8 cellular contexts compared by ENCODE assay signal in genomic region chr3:15405448-15406050, GRCh38. TPM values are rescaled to one million over a fixed set of nuclear protein-coding genes. Genes with fewer than 3 reads are reported as not detected.
DNase-seq lines count a peak whose midpoint lies in the region; ATAC-seq, FAIRE-seq and TF ChIP-seq lines count a peak whose summit lies in the region.

No MANE protein-coding gene starts in this region.

- H3K9me3 Mint-ChIP-seq in mesothelial cell of epicardium: no peaks in the 10 kb centered on the region

- no peaks in the 10 kb centered on the region for H3K27me3 Mint-ChIP-seq in mesothelial cell of epicardium (ENCODE audit: low read depth)

- peaks cover 5% of the 10 kb centered on the region for H3K4me1 Mint-ChIP-seq in mesothelial cell of epicardium

- H3K36me3 Mint-ChIP-seq in mesothelial cell of epicardium: peaks cover 12% of the 10 kb centered on the region

- TF ChIP-seq EP300 in Ishikawa (IDR thresholded peaks at IDR 0.05; ENCODE audit: borderline replicate concordance): no peak

- no peak for ATAC-seq in HG02970 (IDR thresholded peaks at IDR 0.05; ENCODE audit: low FRiP score, unreplicated experiment)

- no peak overlapping the region for H3K4me3 Mint-ChIP-seq in mesothelial cell of epicardium

- H3K27ac Mint-ChIP-seq in mesothelial cell of epicardium: no peak overlapping the region

- TF ChIP-seq RAD21 in Ishikawa (IDR thresholded peaks at IDR 0.05; ENCODE audit: low read depth): peak; percentile 58

- peak; percentile 21 for DNase-seq in GM04504 (ENCODE audit: low read depth)
- DNase-seq in RKO (ENCODE audit: low spot score): peak; percentile 70
- DNase-seq in mesothelial cell of epicardium (ENCODE audit: low spot score in 2 of 2, unreplicated experiment in 2 of 2): no peak
- no peak for DNase-seq in NK-92 treated with Interleukin-12 subunit alpha and Interleukin-12 subunit beta, amount 100 ng/mL, for 24 hours (lab: John Stamatoyannopoulos, UW)

- peak; percentile 49 for TF ChIP-seq CTCF in mesothelial cell of epicardium (IDR thresholded peaks at IDR 0.05; ENCODE audit: unreplicated experiment)

- FAIRE-seq in A204.1 (lab: Jason Lieb, UNC): peak; percentile 80
- FAIRE-seq in endometrium (lab: Jason Lieb, UNC): peak; percentile 93

TF ChIP-seq in Ishikawa, 13 proteins besides CTCF, POLR2A, EP300 and RAD21:
- TF ChIP-seq CEBPB (IDR thresholded peaks at IDR 0.05) (no peak), EGR1 (IDR thresholded peaks at IDR 0.05) (no peak), TAF1 (IDR thresholded peaks at IDR 0.05; ENCODE audit: low read depth) (no peak), CREB1 (IDR thresholded peaks at IDR 0.05; ENCODE audit: low read depth) (no peak), USF1 (IDR thresholded peaks at IDR 0.05) (no peak), REST (IDR thresholded peaks at IDR 0.05; ENCODE audit: low read depth) (no peak), TCF12 (IDR thresholded peaks at IDR 0.05; ENCODE audit: low read depth) (no peak), ZBTB7A (IDR thresholded peaks at IDR 0.05; ENCODE audit: low read depth) (no peak), NFIC (IDR thresholded peaks at IDR 0.05) (no peak)

RNA-seq across cellular contexts. Expression of gene METTL6, which starts 21.8 kb away (rescaled TPM):
- total RNA-seq in mesothelial cell of epicardium: 23.5 to 26.7 TPM (median 25.8 TPM) in 3 replicates

RNA-seq across cellular contexts. Expression of gene EAF1, which starts 21.8 kb away (rescaled TPM):
- 15.8 to 17.1 TPM (median 16.3 TPM) in 3 replicates for total RNA-seq in mesothelial cell of epicardium

Comparison
In these comparisons a context has a peak if more than half of its experiments do, and no peak if none do; other contexts are left out.
1. DNase-seq: peak in GM04504 (single experiment) and RKO (single experiment); none in mesothelial cell of epicardium (0 of 2) and NK-92 treated with Interleukin-12 subunit alpha and Interleukin-12 subunit beta, amount 100 ng/mL, for 24 hours (single experiment).